ENCODE assay signal across 8 cellular contexts in the genomic region with DNA sequence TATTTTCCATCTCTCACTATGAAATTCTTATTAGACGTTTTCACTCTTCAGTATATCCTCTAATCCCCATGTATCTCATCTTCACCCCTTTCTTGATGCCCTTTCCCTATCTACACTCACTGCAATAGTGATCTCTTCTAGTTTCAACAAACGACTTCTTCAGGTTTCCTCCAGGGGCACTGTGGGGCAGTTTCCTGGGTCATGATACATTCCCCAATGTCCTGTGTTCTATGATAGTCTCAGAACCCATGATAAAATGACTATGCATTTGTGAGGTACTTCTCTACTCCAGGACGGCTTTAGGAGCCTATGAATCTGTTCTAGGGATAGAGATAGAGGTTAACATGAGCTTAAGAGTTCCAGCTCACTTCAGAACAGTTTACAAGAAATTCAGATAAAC.
DNase-seq lines count a peak whose midpoint lies in the region; ATAC-seq and TF ChIP-seq lines count a peak whose summit lies in the region.

No MANE protein-coding gene starts in this region.

- ATAC-seq in left colon, result peak; percentile 84

- DNase-seq in GM10266 (ENCODE audit: extremely low spot score) (no peak), HT-29 (ENCODE audit: low spot score) (peak; percentile 76), SW480 (ENCODE audit: low spot score) (peak; percentile 32), left colon (no peak), nucleus accumbens (lab: John Stamatoyannopoulos, UW) (no peak), activated T-cell treated with anti-CD3 and anti-CD28 coated beads for 4 hours (no peak), amygdala (lab: John Stamatoyannopoulos, UW) (no peak), NCI-H774 (lab: John Stamatoyannopoulos, UW) (no peak)

- intact Hi-C loops in left colon (cut with DNase I, micrococcal nuclease), result no loop called here

- TF ChIP-seq CTCF in GM10266 (IDR thresholded peaks at IDR 0.05; ENCODE audit: control insufficient read depth, insufficient read depth, low read depth, missing control alignments), result peak; percentile 48

Comparison
In these comparisons a context has a peak if more than half of its experiments do, and no peak if none do; other contexts are left out.
1. DNase-seq: peak in HT-29 (single experiment) and SW480 (single experiment); none in GM10266 (single experiment), left colon (0 of 2), nucleus accumbens (0 of 56), activated T-cell treated with anti-CD3 and anti-CD28 coated beads for 4 hours (single experiment), amygdala (0 of 56) and NCI-H774 (single experiment).